17 cellular contexts compared by ENCODE assay signal in the genomic region with DNA sequence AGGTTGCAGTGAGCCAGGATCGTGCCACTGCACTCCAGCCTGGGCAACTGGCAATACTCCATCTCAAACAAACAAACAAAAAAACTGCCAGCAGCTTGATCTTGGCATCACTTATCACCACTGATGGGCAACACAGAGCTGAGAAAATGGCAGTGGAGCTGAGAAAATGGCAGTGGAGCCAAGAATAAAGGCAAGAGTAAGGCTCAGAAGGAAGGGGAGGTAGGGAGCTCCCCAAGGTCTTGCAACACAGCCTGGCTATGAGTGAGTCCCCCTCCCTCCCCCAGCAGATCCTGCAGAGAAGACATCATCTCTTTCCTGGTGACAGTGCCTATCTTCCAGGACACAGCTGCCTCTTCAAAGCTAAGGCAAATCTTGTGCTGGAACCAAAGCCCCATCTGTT.
DNase-seq lines count a peak whose midpoint lies in the region; ATAC-seq lines count a peak whose summit lies in the region.
"Had no signal": no experiment of that assay in that cellular context is flagged by ENCODE, and none has a peak within 500 bp of the region (broad histone marks: within the 10 kb centered on the region; RNA-seq: fewer than 3 reads in every experiment).

No MANE protein-coding gene starts in this region.

- ATAC-seq in stimulated activated naive CD8-positive, alpha-beta T cell treated with anti-CD3 and anti-CD28 coated beads, Interleukin-15, Interleukin-2, amounts not matched to agents 100 U/mL and 50 U/mL, for 24 hours = peak; percentile 21
- no peak for ATAC-seq in stimulated activated naive CD8-positive, alpha-beta T cell treated with anti-CD3 and anti-CD28 coated beads, Interleukin-15, amount 100 ng/mL, for 72 hours
- ATAC-seq in esophagus mucosa (peak; percentile 50), GM21786 (IDR thresholded peaks at IDR 0.05; ENCODE audit: unreplicated experiment) (no peak), GM19463 (IDR thresholded peaks at IDR 0.05; ENCODE audit: unreplicated experiment) (no peak)
- ATAC-seq: HCT116 had no signal

- no peaks in the 10 kb centered on the region for H3K36me3 ChIP-seq in H7 (replicated peaks; ENCODE audit: control insufficient read depth, insufficient read depth, low read length)

- no peak for DNase-seq in stimulated activated naive CD8-positive, alpha-beta T cell treated with anti-CD3 and anti-CD28 coated beads, Interleukin-15, Interleukin-2, amounts not matched to agents 100 U/mL and 50 U/mL, for 24 hours
- DNase-seq in stimulated activated naive CD8-positive, alpha-beta T cell treated with anti-CD3 and anti-CD28 coated beads, Interleukin-15, amount 100 ng/mL, for 72 hours = no peak
- DNase-seq in NCI-H82 treated with DMSO at 0.1 percent for 48 hours (lab: John Stamatoyannopoulos, UW; ENCODE audit: unreplicated experiment) (peak; percentile 8), H7 (no peak), SHP77 (lab: John Stamatoyannopoulos, UW) (no peak)
- DNase-seq: activated CD4-positive, alpha-beta T cell treated with anti-CD3 and anti-CD28 coated beads, Interleukin-2, amount 10 ng/mL, durations not matched to agents 7 days and 5 days; effector CD8-positive, alpha-beta T cell; glutamatergic neuron; naive B cell; NCI-H146; T-helper 2 cell had no signal

- H3K27me3 ChIP-seq in H7 (ENCODE audit: control insufficient read depth, insufficient read depth, low read length) = no peaks in the 10 kb centered on the region

- no peaks in the 10 kb centered on the region for H3K9me3 Mint-ChIP-seq in stimulated activated naive CD8-positive, alpha-beta T cell treated with anti-CD3 and anti-CD28 coated beads, Interleukin-15, amount 100 ng/mL, for 72 hours
- H3K9me3 Mint-ChIP-seq: activated CD4-positive, alpha-beta T cell treated with anti-CD3 and anti-CD28 coated beads, Interleukin-2, amount 10 ng/mL, durations not matched to agents 7 days and 5 days; activated T-helper 1 cell treated with anti-CD3 and anti-CD28 coated beads, Interleukin-12 subunit alpha, Interleukin-12 subunit beta, Interleukin-2, Interleukin-4 antibody, amounts not matched to agents 30 ng/mL and 10 ng/mL and 1 ng/mL, durations not matched to agents 14 hours and 24 hours and 36 hours had no signal

- H3K27ac Mint-ChIP-seq in stimulated activated naive CD8-positive, alpha-beta T cell treated with anti-CD3 and anti-CD28 coated beads, Interleukin-15, amount 100 ng/mL, for 72 hours = no peak overlapping the region
- H3K27ac Mint-ChIP-seq: activated CD4-positive, alpha-beta T cell treated with anti-CD3 and anti-CD28 coated beads, Interleukin-2, amount 10 ng/mL, durations not matched to agents 7 days and 5 days; B cell had no signal

- H3K4me3 Mint-ChIP-seq in stimulated activated naive CD8-positive, alpha-beta T cell treated with anti-CD3 and anti-CD28 coated beads, Interleukin-15, amount 100 ng/mL, for 72 hours = no peak overlapping the region
- H3K4me3 Mint-ChIP-seq: activated CD4-positive, alpha-beta T cell treated with anti-CD3 and anti-CD28 coated beads, Interleukin-2, amount 10 ng/mL, durations not matched to agents 7 days and 5 days; activated T-helper 1 cell treated with anti-CD3 and anti-CD28 coated beads, Interleukin-12 subunit alpha, Interleukin-12 subunit beta, Interleukin-2, Interleukin-4 antibody, amounts not matched to agents 30 ng/mL and 10 ng/mL and 1 ng/mL, durations not matched to agents 14 hours and 24 hours and 36 hours; B cell; naive B cell had no signal

- H3K4me3 ChIP-seq in H7 (ENCODE audit: insufficient read depth, low read depth, low read length) = no peak overlapping the region

- no peaks in the 10 kb centered on the region for H3K27me3 Mint-ChIP-seq in stimulated activated naive CD8-positive, alpha-beta T cell treated with anti-CD3 and anti-CD28 coated beads, Interleukin-15, amount 100 ng/mL, for 72 hours
- H3K27me3 Mint-ChIP-seq: activated CD4-positive, alpha-beta T cell treated with anti-CD3 and anti-CD28 coated beads, Interleukin-2, amount 10 ng/mL, durations not matched to agents 7 days and 5 days; B cell; naive B cell had no signal

- peaks cover 15% of the 10 kb centered on the region for H3K4me1 Mint-ChIP-seq in stimulated activated naive CD8-positive, alpha-beta T cell treated with anti-CD3 and anti-CD28 coated beads, Interleukin-15, amount 100 ng/mL, for 72 hours

Comparison
In these comparisons a context has a peak if more than half of its experiments do, and no peak if none do; other contexts are left out.
1. ATAC-seq: peak in stimulated activated naive CD8-positive, alpha-beta T cell treated with anti-CD3 and anti-CD28 coated beads, Interleukin-15, Interleukin-2, amounts not matched to agents 100 U/mL and 50 U/mL, for 24 hours (single experiment) and esophagus mucosa (single experiment); none in stimulated activated naive CD8-positive, alpha-beta T cell treated with anti-CD3 and anti-CD28 coated beads, Interleukin-15, amount 100 ng/mL, for 72 hours (single experiment), GM21786 (single experiment) and GM19463 (single experiment).